In genomic region chr11:67057410-67057757, GRCh38 we compare ENCODE assay signal across 9 cellular contexts. TPM values are rescaled to one million over a fixed set of nuclear protein-coding genes. Genes with fewer than 3 reads are reported as not detected.
DNase-seq lines count a peak whose midpoint lies in the region; ATAC-seq, FAIRE-seq and TF ChIP-seq lines count a peak whose summit lies in the region.
"Had no signal": no experiment of that assay in that cellular context is flagged by ENCODE, and none has a peak within 500 bp of the region (broad histone marks: within the 10 kb centered on the region; RNA-seq: fewer than 3 reads in every experiment).

No MANE protein-coding gene starts in this region.

- H2BK15ac ChIP-seq in H9 (ENCODE audit: low read depth, low read length) = no peak overlapping the region

- H4K5ac ChIP-seq in H9 (ENCODE audit: insufficient read length, low read depth, low read length) = no peak overlapping the region

- ATAC-seq in HG02678 (IDR thresholded peaks at IDR 0.05; ENCODE audit: unreplicated experiment) = no peak

- H3K4ac ChIP-seq in H9 (ENCODE audit: low read depth, low read length) = no peak overlapping the region

- H3K27me3 Mint-ChIP-seq in H9 (ENCODE audit: low read depth) = no peaks in the 10 kb centered on the region; the same call in 1 of the 2 replicates
- H3K27me3 Mint-ChIP-seq in activated T-helper 1 cell treated with anti-CD3 and anti-CD28 coated beads, Interleukin-12 subunit alpha, Interleukin-12 subunit beta, Interleukin-2, Interleukin-4 antibody, amounts not matched to agents 30 ng/mL and 10 ng/mL and 1 ng/mL, durations not matched to agents 14 hours and 24 hours and 36 hours (ENCODE audit: insufficient read depth) = peaks cover 15% of the 10 kb centered on the region

- H3K4me3 ChIP-seq in right atrium auricular region (peak overlapping the region; percentile 48 to 55), retinal pigment epithelial cell (ENCODE audit: low read length) (peak overlapping the region; percentile 57)

- H2BK5ac ChIP-seq in H9 (ENCODE audit: insufficient read length, low read length) = no peak overlapping the region

- no peak for TF ChIP-seq POLR2A in H54 (IDR thresholded peaks at IDR 0.05; ENCODE audit: low read depth, low read length)

- no peaks in the 10 kb centered on the region for H3K36me3 Mint-ChIP-seq in H9 (ENCODE audit: insufficient read depth in 1 of 3, low read depth in 3 of 3)
- no peaks in the 10 kb centered on the region for H3K36me3 Mint-ChIP-seq in activated T-helper 1 cell treated with anti-CD3 and anti-CD28 coated beads, Interleukin-12 subunit alpha, Interleukin-12 subunit beta, Interleukin-2, Interleukin-4 antibody, amounts not matched to agents 30 ng/mL and 10 ng/mL and 1 ng/mL, durations not matched to agents 14 hours and 24 hours and 36 hours (ENCODE audit: low read depth)

- no peak overlapping the region for H2BK12ac ChIP-seq in H9 (ENCODE audit: insufficient read length, low read depth, low read length)

- no peak overlapping the region for H2BK20ac ChIP-seq in H9 (ENCODE audit: low read depth, low read length, poor library complexity, severe bottlenecking)

- FAIRE-seq in H54 (lab: Jason Lieb, UNC) = no peak

- no peak overlapping the region for H3K23ac ChIP-seq in H9 (ENCODE audit: insufficient read length, low read depth, low read length)

- H3K14ac ChIP-seq in H9 (ENCODE audit: insufficient read depth, low read length) = no peak overlapping the region

- H3K4me1 Mint-ChIP-seq in H9 = peaks cover 18 to 34% of the 10 kb centered on the region in 2 experiments
- peaks cover 10% of the 10 kb centered on the region for H3K4me1 Mint-ChIP-seq in activated T-helper 1 cell treated with anti-CD3 and anti-CD28 coated beads, Interleukin-12 subunit alpha, Interleukin-12 subunit beta, Interleukin-2, Interleukin-4 antibody, amounts not matched to agents 30 ng/mL and 10 ng/mL and 1 ng/mL, durations not matched to agents 14 hours and 24 hours and 36 hours (ENCODE audit: low read depth)

- H3K9ac ChIP-seq in H9 (ENCODE audit: extremely low read depth, insufficient read length, low read length) = no peak overlapping the region

- no peak overlapping the region for H3K56ac ChIP-seq in H9 (ENCODE audit: insufficient read length, low read depth, low read length)

- no peak overlapping the region for H3T11ph ChIP-seq in H9 (ENCODE audit: low read length)

- no peaks in the 10 kb centered on the region for H3K79me1 ChIP-seq in H9 (ENCODE audit: insufficient read depth, low read depth, low read length, poor library complexity, severe bottlenecking)

- DNase-seq in H9 (no peak), right atrium auricular region (ENCODE audit: low spot score) (no peak), retinal pigment epithelial cell (ENCODE audit: low read depth) (no peak), cerebellar cortex (ENCODE audit: low spot score) (no peak), H54 (ENCODE audit: insufficient read length, low spot score) (no peak), SIG-M5 treated with dmso at 0.1 percent for 504 hours (lab: John Stamatoyannopoulos, UW; ENCODE audit: unreplicated experiment) (no peak)
- no peak for DNase-seq in activated T-helper 1 cell treated with anti-CD3 and anti-CD28 coated beads, Interleukin-12 subunit alpha, Interleukin-12 subunit beta, Interleukin-2, Interleukin-4 antibody, amounts not matched to agents 30 ng/mL and 10 ng/mL and 1 ng/mL, durations not matched to agents 14 hours and 24 hours and 36 hours (ENCODE audit: low spot score)
- DNase-seq: NCI-H1048 had no signal

- H3K23me2 ChIP-seq in H9 (ENCODE audit: insufficient read length, low read depth, low read length, poor library complexity, severe bottlenecking) = peaks cover 4% of the 10 kb centered on the region

- WGBS in H9 (ENCODE audit: extremely low coverage, insufficient read length, low lambda C conversion rate) = no CpG with 5 or more reads among the region's 8 CpGs

- H3K79me2 ChIP-seq in H9 (ENCODE audit: insufficient read depth, low read length) = no peaks in the 10 kb centered on the region

- no peak overlapping the region for H2AFZ ChIP-seq in H9 (ENCODE audit: low read length)

- no peak overlapping the region for H3K27ac ChIP-seq in H9 (ENCODE audit: insufficient read length, low read depth, low read length)
- peak overlapping the region; percentile 78 to 92 for H3K27ac ChIP-seq in right atrium auricular region

- no peaks in the 10 kb centered on the region for H3K36me3 ChIP-seq in right atrium auricular region

- H3K9me3 ChIP-seq in H9 (ENCODE audit: control insufficient read depth, low read depth, low read length) (no peaks in the 10 kb centered on the region), right atrium auricular region (no peaks in the 10 kb centered on the region)

- peaks cover 3% of the 10 kb centered on the region for H4K20me1 ChIP-seq in H9 (ENCODE audit: control insufficient read depth, insufficient read depth, insufficient read length)

- no peaks in the 10 kb centered on the region for H3K9me3 Mint-ChIP-seq in H9
- H3K9me3 Mint-ChIP-seq in activated T-helper 1 cell treated with anti-CD3 and anti-CD28 coated beads, Interleukin-12 subunit alpha, Interleukin-12 subunit beta, Interleukin-2, Interleukin-4 antibody, amounts not matched to agents 30 ng/mL and 10 ng/mL and 1 ng/mL, durations not matched to agents 14 hours and 24 hours and 36 hours = no peaks in the 10 kb centered on the region

- H3K4me1 ChIP-seq in H9 (ENCODE audit: insufficient read depth, low read length) (no peaks in the 10 kb centered on the region; the same call in 1 of the 2 replicates), right atrium auricular region (peaks cover 0 to 39% of the 10 kb centered on the region in 2 donors)

- no peak overlapping the region for H4K8ac ChIP-seq in H9 (replicated peaks; ENCODE audit: insufficient read length, low read depth, low read length)

- H3K4me3 Mint-ChIP-seq in H9 = peak overlapping the region; percentile 59 to 75
- peak overlapping the region; percentile 33 for H3K4me3 Mint-ChIP-seq in activated T-helper 1 cell treated with anti-CD3 and anti-CD28 coated beads, Interleukin-12 subunit alpha, Interleukin-12 subunit beta, Interleukin-2, Interleukin-4 antibody, amounts not matched to agents 30 ng/mL and 10 ng/mL and 1 ng/mL, durations not matched to agents 14 hours and 24 hours and 36 hours

- intact Hi-C loops in activated T-helper 1 cell treated with anti-CD3 and anti-CD28 coated beads, Interleukin-12 subunit alpha, Interleukin-12 subunit beta, Interleukin-2, Interleukin-4 antibody, amounts not matched to agents 30 ng/mL and 10 ng/mL and 1 ng/mL, durations not matched to agents 14 hours and 24 hours and 36 hours (cut with micrococcal nuclease) = no loop called here

- H3K27ac Mint-ChIP-seq in H9 = no peak overlapping the region
- no peak overlapping the region for H3K27ac Mint-ChIP-seq in activated T-helper 1 cell treated with anti-CD3 and anti-CD28 coated beads, Interleukin-12 subunit alpha, Interleukin-12 subunit beta, Interleukin-2, Interleukin-4 antibody, amounts not matched to agents 30 ng/mL and 10 ng/mL and 1 ng/mL, durations not matched to agents 14 hours and 24 hours and 36 hours

- H2AK5ac ChIP-seq in H9 (ENCODE audit: insufficient read length, low read length) = no peak overlapping the region

- H2BK120ac ChIP-seq in H9 (ENCODE audit: low read depth, low read length, poor library complexity, severe bottlenecking) = no peak overlapping the region

- no peaks in the 10 kb centered on the region for H3K27me3 ChIP-seq in H9 (ENCODE audit: insufficient read depth, low read length)
- H3K27me3 ChIP-seq in right atrium auricular region = no peaks in the 10 kb centered on the region

- H3K4me2 ChIP-seq in H9 (ENCODE audit: insufficient read depth, insufficient read length, low read length) = peak overlapping the region; percentile 64

- H4K91ac ChIP-seq in H9 (ENCODE audit: insufficient read length, low read depth, low read length) = no peak overlapping the region

- H3K18ac ChIP-seq in H9 (ENCODE audit: insufficient read length, low read depth, low read length) = no peak overlapping the region

- TF ChIP-seq CTCF in H9 (conservative IDR thresholded peaks at IDR 0.05) (no peak), right atrium auricular region (IDR thresholded peaks at IDR 0.05) (no peak), retinal pigment epithelial cell (conservative IDR thresholded peaks at IDR 0.05; ENCODE audit: low read depth, low read length) (no peak)

RNA-seq across cellular contexts. Expression of gene RHOD, which starts 0.7 kb away (rescaled TPM):
- 14.8 and 15.7 TPM in 2 replicates for total RNA-seq in H9 (2021)
- 0.39 and 0.44 TPM in 2 replicates for total RNA-seq in activated T-helper 1 cell treated with anti-CD3 and anti-CD28 coated beads, Interleukin-12 subunit alpha, Interleukin-12 subunit beta, Interleukin-2, Interleukin-4 antibody, amounts not matched to agents 30 ng/mL and 10 ng/mL and 1 ng/mL, durations not matched to agents 14 hours and 24 hours and 36 hours
- 10 to 100 TPM; 39.1 to 68.5 TPM for total RNA-seq in right atrium auricular region

RNA-seq across cellular contexts. Expression of gene SYT12, which starts 34.5 kb away (rescaled TPM):
- total RNA-seq in H9 (2021) (1.9 and 2.1 TPM in 2 replicates), right atrium auricular region (under 1 TPM; 0.44 to 0.59 TPM)
- not detected in 2 replicates for total RNA-seq in activated T-helper 1 cell treated with anti-CD3 and anti-CD28 coated beads, Interleukin-12 subunit alpha, Interleukin-12 subunit beta, Interleukin-2, Interleukin-4 antibody, amounts not matched to agents 30 ng/mL and 10 ng/mL and 1 ng/mL, durations not matched to agents 14 hours and 24 hours and 36 hours

Comparison
In these comparisons a context has a peak if more than half of its experiments do, and no peak if none do; other contexts are left out.
1. RNA of gene RHOD, which starts 0.7 kb away (total RNA-seq): 39.1 to 68.5 TPM in right atrium auricular region and 14.8 to 15.7 TPM in H9; 0.39 to 0.44 TPM in activated T-helper 1 cell treated with anti-CD3 and anti-CD28 coated beads, Interleukin-12 subunit alpha, Interleukin-12 subunit beta, Interleukin-2, Interleukin-4 antibody, amounts not matched to agents 30 ng/mL and 10 ng/mL and 1 ng/mL, durations not matched to agents 14 hours and 24 hours and 36 hours; every median in the first group is over 10 times any median in the second.